Comparison of ENCODE assay signal across 1 cellular context in genomic region chr19:42396542-42397314, GRCh38.
A peak's percentile ranks its signal among the peaks of the same experiment; 100 is the strongest.
TF ChIP-seq lines count a peak whose summit lies in the region.

No MANE protein-coding gene starts in this region.

TF ChIP-seq in K562, 482 proteins besides CTCF, POLR2A, EP300 and RAD21 (continued from another document and continues in another):
- TF ChIP-seq RREB1 (CRISPR knock-in tag; IDR thresholded peaks at IDR 0.05) (no peak), THAP12 (CRISPR knock-in tag; IDR thresholded peaks at IDR 0.05) (peak; percentile 7; the same call in 1 of the 2 replicates), RNF2 (IDR thresholded peaks at IDR 0.05) (no peak), STAT5B (CRISPR knock-in tag; IDR thresholded peaks at IDR 0.05) (no peak), RBM22 (IDR thresholded peaks at IDR 0.05; ENCODE audit: low read depth, low read length, poor library complexity, severe bottlenecking) (no peak), MTA3 (IDR thresholded peaks at IDR 0.05; ENCODE audit: borderline replicate concordance) (peak; percentile 82; the same call in 1 of the 2 replicates), ZKSCAN8 (CRISPR knock-in tag; IDR thresholded peaks at IDR 0.05) (no peak), ZNF77 (CRISPR knock-in tag; IDR thresholded peaks at IDR 0.05) (no peak), KAT8 (IDR thresholded peaks at IDR 0.05; ENCODE audit: low read depth) (no peak), SMAD1 (IDR thresholded peaks at IDR 0.05; ENCODE audit: low read depth, low read length, partially characterized antibody) (peak; percentile 73), TEAD1 (CRISPR knock-in tag; IDR thresholded peaks at IDR 0.05) (peak; percentile 23 to 26; a peak in 1 of 4 replicates), TCF3 (CRISPR knock-in tag; IDR thresholded peaks at IDR 0.05) (peak; percentile 11; the same call in 1 of the 2 replicates), ZNF41 (CRISPR knock-in tag; conservative IDR thresholded peaks at IDR 0.05) (no peak), CREB5 (CRISPR knock-in tag; IDR thresholded peaks at IDR 0.05) (no peak), GABPA (tag; conservative IDR thresholded peaks at IDR 0.05; ENCODE audit: low read depth) (0 out of 2 replicates have a peak, but pooled peaks have one; percentile 24), RFX5 (IDR thresholded peaks at IDR 0.05; ENCODE audit: low read depth, low read length) (no peak), E2F6 (IDR thresholded peaks at IDR 0.05; ENCODE audit: borderline replicate concordance in 1 of 2, extremely low read depth in 1 of 2, insufficient read depth in 1 of 2, insufficient read length in 1 of 2, low read depth in 1 of 2, low read length in 1 of 2, poor library complexity in 1 of 2, severe bottlenecking in 1 of 2) (peak; percentile 75 to 82), NFIC (IDR thresholded peaks at IDR 0.05) (peak; percentile 52; the same call in 1 of the 2 replicates), NONO (IDR thresholded peaks at IDR 0.05; ENCODE audit: low read depth in 2 of 2, low read length in 1 of 2) (no peak), HDAC3 (IDR thresholded peaks at IDR 0.05; ENCODE audit: borderline replicate concordance, partially characterized antibody) (no peak), TOE1 (IDR thresholded peaks at IDR 0.05; ENCODE audit: borderline replicate concordance) (no peak), TOE1 (CRISPR knock-in tag; IDR thresholded peaks at IDR 0.05; ENCODE audit: borderline replicate concordance, low read depth) (no peak), JUND (IDR thresholded peaks at IDR 0.05; ENCODE audit: borderline replicate concordance, low read depth, low read length) (peak; percentile 93), JUND (tag; IDR thresholded peaks at IDR 0.05; ENCODE audit: borderline replicate concordance, low read depth, low read length) (peak; percentile 88; the same call in 2 of the 3 replicates), TEAD4 (IDR thresholded peaks at IDR 0.05; ENCODE audit: low read length) (0 out of 2 replicates have a peak, but pooled peaks have one; percentile 7), TEAD4 (CRISPR knock-in tag; IDR thresholded peaks at IDR 0.05; ENCODE audit: borderline replicate concordance) (no peak), LARP7 (IDR thresholded peaks at IDR 0.05) (no peak), YY1 (IDR thresholded peaks at IDR 0.05; ENCODE audit: borderline replicate concordance in 1 of 3, control insufficient read depth in 1 of 3, extremely low read depth in 1 of 3, insufficient read depth in 3 of 3, insufficient read length in 1 of 3, insufficient replicate concordance in 2 of 3, low read depth in 1 of 3, low read length in 2 of 3) (peak in 2 of 3 experiments; percentile 11 to 45), BRF2 (IDR thresholded peaks at IDR 0.05; ENCODE audit: borderline replicate concordance, insufficient read depth, insufficient read length) (no peak), STAT6 (CRISPR knock-in tag; IDR thresholded peaks at IDR 0.05) (no peak), SRSF3 (IDR thresholded peaks at IDR 0.05; ENCODE audit: insufficient read depth, low read length) (no peak), ZNF134 (CRISPR knock-in tag; conservative IDR thresholded peaks at IDR 0.05) (no peak), HNRNPLL (IDR thresholded peaks at IDR 0.05; ENCODE audit: low read depth, low read length, poor library complexity, severe bottlenecking) (peak; percentile 40), ZHX1 (conservative IDR thresholded peaks at IDR 0.05; ENCODE audit: low read length) (no peak), SNIP1 (IDR thresholded peaks at IDR 0.05; ENCODE audit: low read depth) (peak; percentile 93)
